Comparison of ENCODE assay signal across 14 cellular contexts in the genomic region with DNA sequence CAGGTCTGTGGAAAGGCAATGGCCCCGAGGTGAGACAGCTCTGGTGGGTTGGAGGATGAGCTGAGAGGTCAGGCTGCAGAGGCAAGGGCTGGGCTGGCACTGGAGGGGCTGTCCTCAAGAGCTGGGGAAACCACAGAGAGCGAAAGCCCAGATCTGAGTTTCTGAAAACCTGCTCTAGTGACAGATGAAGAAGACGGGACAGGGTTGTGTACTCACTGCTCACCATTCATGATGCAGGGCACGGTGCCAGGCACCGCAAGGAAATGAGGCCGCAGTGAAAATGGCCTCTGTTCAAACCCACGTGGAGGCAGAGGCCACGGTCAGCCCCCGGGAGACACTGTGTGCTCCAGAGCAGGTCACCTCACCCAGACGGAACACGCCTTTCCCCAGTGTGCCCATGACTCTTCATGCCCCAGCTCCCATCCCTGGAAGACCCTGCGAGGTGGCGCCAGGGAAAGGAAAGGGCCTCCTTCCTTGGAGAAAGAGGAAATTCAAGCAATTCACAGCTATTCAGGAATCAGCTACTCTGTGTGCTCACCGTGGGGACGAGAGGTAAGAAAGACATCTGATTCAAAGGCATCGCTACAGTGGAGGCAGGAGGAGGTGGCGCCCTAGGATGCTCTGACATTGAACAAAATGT. TPM values are rescaled to one million over a fixed set of nuclear protein-coding genes. Genes with fewer than 3 reads are reported as not detected.
A peak's percentile ranks its signal among the peaks of the same experiment; 100 is the strongest.
DNase-seq lines count a peak whose midpoint lies in the region; ATAC-seq and TF ChIP-seq lines count a peak whose summit lies in the region.
"Had no signal": no experiment of that assay in that cellular context is flagged by ENCODE, and none has a peak within 500 bp of the region (broad histone marks: within the 10 kb centered on the region; RNA-seq: fewer than 3 reads in every experiment).

No MANE protein-coding gene starts in this region.

- H3K4me1 ChIP-seq in spleen (peaks cover 0 to 26% (median 8%) of the 10 kb centered on the region in 6 donors), thyroid gland (peaks cover 17 to 23% of the 10 kb centered on the region in 2 donors)

- WGBS in spleen, 5 donors, result 49 to 64% (median 55%) methylated on average over 10 to 17 of the region's 17 CpGs
- whole genome bisulfite sequencing in thyroid gland, 2 donors, result 76 to 82% methylated on average over 16 to 17 of the region's 17 CpGs

- TF ChIP-seq CTCF in spleen (IDR thresholded peaks at IDR 0.05 in 8 of 11, conservative IDR thresholded peaks at IDR 0.05 in 3 of 11) (no peak), thyroid gland (IDR thresholded peaks at IDR 0.05) (no peak)

- DNase-seq in activated T-cell treated with anti-CD3 and anti-CD28 coated beads, Interleukin-2, amount 50 U/mL, for 4 hours, result no peak
- DNase-seq in activated T-cell treated with anti-CD3 and anti-CD28 coated beads, Interleukin-2, amount 50 U/mL, for 1 hour, result no peak
- DNase-seq in activated T-cell treated with anti-CD3 and anti-CD28 coated beads, Interleukin-2, amount 50 U/mL, for 72 hours, result peak; percentile 31 to 52
- DNase-seq in spleen (peak; percentile 64), thyroid gland (no peak), D341Med (ENCODE audit: low spot score) (no peak)
- DNase-seq: endodermal cell; islet precursor cell; stimulated activated naive CD4-positive, alpha-beta T cell treated with Interleukin-2 at 50 U/mL for 16 hours; T1000 had no signal

- no peaks in the 10 kb centered on the region for H3K36me3 Mint-ChIP-seq in activated T-cell treated with anti-CD3 and anti-CD28 coated beads, Interleukin-2, amount 50 U/mL, for 4 hours (ENCODE audit: insufficient read depth)
- no peaks in the 10 kb centered on the region for H3K36me3 Mint-ChIP-seq in activated T-cell treated with anti-CD3 and anti-CD28 coated beads, Interleukin-2, amount 50 U/mL, for 72 hours (ENCODE audit: insufficient read depth in 2 of 2)

- peaks cover 8% of the 10 kb centered on the region for H3K4me1 Mint-ChIP-seq in activated T-cell treated with anti-CD3 and anti-CD28 coated beads, Interleukin-2, amount 50 U/mL, for 4 hours (ENCODE audit: low read depth)
- peaks cover 29% of the 10 kb centered on the region for H3K4me1 Mint-ChIP-seq in activated T-cell treated with anti-CD3 and anti-CD28 coated beads, Interleukin-2, amount 50 U/mL, for 72 hours (ENCODE audit: low read depth)

- intact Hi-C loops in spleen (cut with DNase I; ENCODE audit: low total_unique reads) (no loop called here), thyroid gland (cut with DNase I) (no loop called here)

- peaks cover 13% of the 10 kb centered on the region for H3K27me3 Mint-ChIP-seq in activated T-cell treated with anti-CD3 and anti-CD28 coated beads, Interleukin-2, amount 50 U/mL, for 4 hours (ENCODE audit: low read depth)
- H3K27me3 Mint-ChIP-seq in activated T-cell treated with anti-CD3 and anti-CD28 coated beads, Interleukin-2, amount 50 U/mL, for 72 hours (ENCODE audit: low read depth), result peaks cover 16% of the 10 kb centered on the region

- peak; percentile 59 to 63 for ATAC-seq in activated T-cell treated with anti-CD3 and anti-CD28 coated beads, Interleukin-2, amount 50 U/mL, for 4 hours
- ATAC-seq in HG02759 (IDR thresholded peaks at IDR 0.05; ENCODE audit: unreplicated experiment), result peak; percentile 69
- ATAC-seq in activated T-cell treated with anti-CD3 and anti-CD28 coated beads, Interleukin-2, amount 50 U/mL, for 72 hours (replicated peaks in 1 of 2), result peak; percentile 87 to 92
- no peak for ATAC-seq in GM21576 (IDR thresholded peaks at IDR 0.05; ENCODE audit: unreplicated experiment)

- no peaks in the 10 kb centered on the region for H3K9me3 Mint-ChIP-seq in activated T-cell treated with anti-CD3 and anti-CD28 coated beads, Interleukin-2, amount 50 U/mL, for 4 hours
- H3K9me3 Mint-ChIP-seq in activated T-cell treated with anti-CD3 and anti-CD28 coated beads, Interleukin-2, amount 50 U/mL, for 72 hours, result no peaks in the 10 kb centered on the region
- H3K9me3 Mint-ChIP-seq: endodermal cell had no signal

- no peak overlapping the region for H3K4me3 Mint-ChIP-seq in activated T-cell treated with anti-CD3 and anti-CD28 coated beads, Interleukin-2, amount 50 U/mL, for 4 hours
- peak overlapping the region; percentile 19 to 49 for H3K4me3 Mint-ChIP-seq in activated T-cell treated with anti-CD3 and anti-CD28 coated beads, Interleukin-2, amount 50 U/mL, for 72 hours
- H3K4me3 Mint-ChIP-seq: endodermal cell had no signal

- no peak overlapping the region for H3K27ac ChIP-seq in spleen
- H3K27ac ChIP-seq in thyroid gland, result peak overlapping the region in 1 of 3 donors; percentile 63
- H3K27ac ChIP-seq: RWPE1 had no signal

- no peaks in the 10 kb centered on the region for H3K36me3 ChIP-seq in spleen
- no peaks in the 10 kb centered on the region for H3K36me3 ChIP-seq in thyroid gland

- H3K4me3 ChIP-seq in spleen (no peak overlapping the region), thyroid gland (replicated peaks in 1 of 3) (no peak overlapping the region)

- TF ChIP-seq POLR2A in spleen (IDR thresholded peaks at IDR 0.05), result no peak
- TF ChIP-seq POLR2A in thyroid gland (IDR thresholded peaks at IDR 0.05), result no peak

- H3K27ac Mint-ChIP-seq in activated T-cell treated with anti-CD3 and anti-CD28 coated beads, Interleukin-2, amount 50 U/mL, for 72 hours, result no peak overlapping the region
- H3K27ac Mint-ChIP-seq: endodermal cell, progenitor cell of endocrine pancreas had no signal

- H3K9me3 ChIP-seq in spleen, result no peaks in the 10 kb centered on the region
- no peaks in the 10 kb centered on the region for H3K9me3 ChIP-seq in thyroid gland

- H3K27me3 ChIP-seq in spleen (replicated peaks in 1 of 7), result peaks cover 0 to 22% (median 0%) of the 10 kb centered on the region in 7 donors
- no peaks in the 10 kb centered on the region for H3K27me3 ChIP-seq in thyroid gland

RNA-seq across cellular contexts. Expression of a gene that starts 24.3 kb away (rescaled TPM):
- 100 to 1,000 TPM; 192 to 271 (median 225) TPM for total RNA-seq in activated T-cell treated with anti-CD3 and anti-CD28 coated beads, Interleukin-2, amount 50 U/mL, for 4 hours
- 100 to 1,000 TPM; 223 to 250 TPM for total RNA-seq in activated T-cell treated with anti-CD3 and anti-CD28 coated beads, Interleukin-2, amount 50 U/mL, for 72 hours
- total RNA-seq in spleen, result 100 to 1,000 TPM in 4 of 7 donors, 10 to 100 TPM in 3; 80.4 to 343 (median 109) TPM
- 10 to 100 TPM; 42.8 to 73.9 (median 59.7) TPM for polyA plus RNA-seq in spleen
- 100 to 1,000 TPM; 226 to 298 (median 247) TPM for total RNA-seq in thyroid gland

Comparison
In these comparisons a context has a peak if more than half of its experiments do, and no peak if none do; other contexts are left out.
1. DNase-seq: peak in activated T-cell treated with anti-CD3 and anti-CD28 coated beads, Interleukin-2, amount 50 U/mL, for 72 hours (2 of 2) and spleen (single experiment); none in activated T-cell treated with anti-CD3 and anti-CD28 coated beads, Interleukin-2, amount 50 U/mL, for 4 hours (single experiment), activated T-cell treated with anti-CD3 and anti-CD28 coated beads, Interleukin-2, amount 50 U/mL, for 1 hour (single experiment), thyroid gland (0 of 2) and D341Med (single experiment).